ENCODE assay signal across 18 cellular contexts in genomic region chr12:108348842-108349241, GRCh38. TPM values are rescaled to one million over a fixed set of nuclear protein-coding genes. Genes with fewer than 3 reads are reported as not detected.
"Had no signal": no experiment of that assay in that cellular context is flagged by ENCODE, and none has a peak within 500 bp of the region (broad histone marks: within the 10 kb centered on the region; RNA-seq: fewer than 3 reads in every experiment).

No MANE protein-coding gene starts in this region.

- H3K4me1 Mint-ChIP-seq: activated CD4-positive, alpha-beta T cell treated with anti-CD3 and anti-CD28 coated beads, Interleukin-2, amount 10 ng/mL, durations not matched to agents 7 days and 5 days; neural crest cell had no signal

- H3K4me1 ChIP-seq: foreskin keratinocyte, upper lobe of left lung had no signal

- H3K4me3 ChIP-seq: ovary, skin epidermis, upper lobe of left lung had no signal

- ATAC-seq: foreskin keratinocyte; stimulated activated naive CD8-positive, alpha-beta T cell treated with anti-CD3 and anti-CD28 coated beads, Interleukin-15, Interleukin-2, amounts not matched to agents 100 U/mL and 50 U/mL, for 24 hours had no signal

- H3K9me3 Mint-ChIP-seq: activated CD4-positive, alpha-beta T cell treated with anti-CD3 and anti-CD28 coated beads, Interleukin-2, amount 10 ng/mL, durations not matched to agents 7 days and 5 days; activated T-helper 1 cell treated with anti-CD3 and anti-CD28 coated beads, Interleukin-12 subunit alpha, Interleukin-12 subunit beta, Interleukin-2, Interleukin-4 antibody, amounts not matched to agents 30 ng/mL and 10 ng/mL and 1 ng/mL, durations not matched to agents 14 hours and 24 hours and 36 hours; neural crest cell; T-helper 2 cell treated with Interferon-gamma antibody and Interleukin-4, amounts not matched to agents 5 μg/mL and 100 μg/mL, for 36 hours had no signal

- H3K4me3 Mint-ChIP-seq: activated CD4-positive, alpha-beta T cell treated with anti-CD3 and anti-CD28 coated beads, Interleukin-2, amount 10 ng/mL, durations not matched to agents 7 days and 5 days; activated T-helper 1 cell treated with anti-CD3 and anti-CD28 coated beads, Interleukin-12 subunit alpha, Interleukin-12 subunit beta, Interleukin-2, Interleukin-4 antibody, amounts not matched to agents 30 ng/mL and 10 ng/mL and 1 ng/mL, durations not matched to agents 14 hours and 24 hours and 36 hours; neural crest cell; T-helper 2 cell treated with Interferon-gamma antibody and Interleukin-4, amounts not matched to agents 5 μg/mL and 100 μg/mL, for 36 hours had no signal

- H3K36me3 ChIP-seq: ovary, upper lobe of left lung had no signal

- H3K9me3 ChIP-seq: ovary, upper lobe of left lung had no signal

- H3K27ac Mint-ChIP-seq: activated CD4-positive, alpha-beta T cell treated with anti-CD3 and anti-CD28 coated beads, Interleukin-2, amount 10 ng/mL, durations not matched to agents 7 days and 5 days; activated T-helper 1 cell treated with anti-CD3 and anti-CD28 coated beads, Interleukin-12 subunit alpha, Interleukin-12 subunit beta, Interleukin-2, Interleukin-4 antibody, amounts not matched to agents 30 ng/mL and 10 ng/mL and 1 ng/mL, durations not matched to agents 14 hours and 24 hours and 36 hours; T-helper 2 cell treated with Interferon-gamma antibody and Interleukin-4, amounts not matched to agents 5 μg/mL and 100 μg/mL, for 36 hours had no signal

- H3K27ac ChIP-seq: foreskin keratinocyte, ovary, skin epidermis, upper lobe of left lung had no signal

- H3K27me3 ChIP-seq: foreskin keratinocyte, ovary, upper lobe of left lung had no signal

- DNase-seq: activated CD4-positive, alpha-beta T cell treated with anti-CD3 and anti-CD28 coated beads, Interleukin-2, amount 10 ng/mL, durations not matched to agents 7 days and 5 days; activated CD8-positive, alpha-beta memory T cell treated with anti-CD3 and anti-CD28 coated beads for 24 hours; foreskin keratinocyte; glutamatergic neuron; left ventricle myocardium superior; stimulated activated CD4-positive, alpha-beta T cell treated with anti-CD3 and anti-CD28 coated beads, Interleukin-4, amount 100 ng/mL, for 4 hours; stimulated activated CD8-positive, alpha-beta memory T cell treated with anti-CD3 and anti-CD28 coated beads, Interleukin-4, amount 100 ng/mL, for 48 hours; stimulated activated naive CD8-positive, alpha-beta T cell treated with anti-CD3 and anti-CD28 coated beads, Interleukin-15, Interleukin-2, amounts not matched to agents 100 U/mL and 50 U/mL, for 24 hours; SW 1271 had no signal

RNA-seq across cellular contexts. Expression of gene CMKLR1, which starts 9.7 kb away (rescaled TPM):
- total RNA-seq: activated CD4-positive, alpha-beta T cell treated with anti-CD3 and anti-CD28 coated beads, Interleukin-2, amount 10 ng/mL, durations not matched to agents 7 days and 5 days; activated T-helper 1 cell treated with anti-CD3 and anti-CD28 coated beads, Interleukin-12 subunit alpha, Interleukin-12 subunit beta, Interleukin-2, Interleukin-4 antibody, amounts not matched to agents 30 ng/mL and 10 ng/mL and 1 ng/mL, durations not matched to agents 14 hours and 24 hours and 36 hours; endothelial cell of umbilical vein; foreskin keratinocyte; renal cortical epithelial cell; SK-MEL-5 had no signal
